In the genomic region with DNA sequence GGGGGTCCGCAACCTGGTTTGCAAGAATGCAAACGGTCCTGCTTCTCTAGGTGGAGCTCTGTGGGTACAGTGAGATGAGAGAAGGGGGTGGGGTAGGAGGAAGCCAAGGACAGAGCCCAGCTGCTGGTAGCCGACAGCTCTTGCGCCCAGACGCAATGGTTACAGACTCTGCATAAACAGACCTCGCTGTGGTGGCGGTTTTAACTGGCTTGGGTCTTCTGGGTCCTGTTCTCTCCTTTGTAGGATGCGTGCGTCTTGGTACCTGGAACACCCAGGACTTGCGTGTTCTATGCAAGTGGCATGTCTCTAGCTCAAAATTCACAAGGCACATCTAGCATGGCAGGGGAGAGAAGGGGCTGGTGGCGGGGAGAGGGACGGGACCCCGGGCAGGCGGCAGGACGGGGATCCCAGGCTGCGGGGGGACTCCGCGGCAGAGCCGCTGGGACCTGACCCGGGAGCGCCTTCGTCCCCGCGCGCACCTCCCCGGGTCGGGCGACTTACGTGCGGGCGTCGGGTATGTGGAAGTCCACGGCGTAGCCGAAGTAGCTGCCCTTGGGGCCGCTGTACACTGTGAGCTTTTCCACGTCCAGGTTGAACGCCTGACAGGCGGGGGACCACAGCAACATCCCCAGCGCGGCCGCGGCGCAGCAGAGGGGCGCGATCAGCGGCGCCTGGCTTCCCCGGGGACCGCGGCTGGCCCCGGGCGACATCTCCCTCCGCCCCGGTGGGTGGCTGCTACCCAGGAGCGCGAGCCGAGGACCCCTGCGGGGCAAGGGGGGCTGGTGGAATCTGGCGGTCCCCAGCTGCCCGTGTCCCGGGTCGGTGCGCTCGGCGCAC, we compare ENCODE assay signal across 10 cellular contexts. TPM values are rescaled to one million over a fixed set of nuclear protein-coding genes. Genes with fewer than 3 reads are reported as not detected.
DNase-seq lines count a peak whose midpoint lies in the region; ATAC-seq and TF ChIP-seq lines count a peak whose summit lies in the region.
"Had no signal": no experiment of that assay in that cellular context is flagged by ENCODE, and none has a peak within 500 bp of the region (broad histone marks: within the 10 kb centered on the region; RNA-seq: fewer than 3 reads in every experiment).

No MANE protein-coding gene starts in this region.

- H3K4me1 ChIP-seq in ES-I3 (ENCODE audit: insufficient read depth, low read length) (no peaks in the 10 kb centered on the region), right cardiac atrium (ENCODE audit: control insufficient read depth, insufficient read depth, low read length) (no peaks in the 10 kb centered on the region), psoas muscle (no peaks in the 10 kb centered on the region)

- H3K4me1 Mint-ChIP-seq in activated CD4-positive, alpha-beta memory T cell treated with anti-CD3 and anti-CD28 coated beads, Interleukin-2, amount 10 ng/mL, durations not matched to agents 7 days and 5 days, result peaks cover 4% of the 10 kb centered on the region
- H3K4me1 Mint-ChIP-seq in Calu3 (ENCODE audit: low read depth, unreplicated experiment), result no peaks in the 10 kb centered on the region
- H3K4me1 Mint-ChIP-seq in activated CD8-positive, alpha-beta memory T cell treated with anti-CD3 and anti-CD28 coated beads, Interleukin-2, amount 10 ng/mL, durations not matched to agents 7 days and 5 days, result no peaks in the 10 kb centered on the region
- H3K4me1 Mint-ChIP-seq: activated naive CD4-positive, alpha-beta T cell treated with anti-CD3 and anti-CD28 coated beads, Interleukin-2, amount 10 ng/mL, durations not matched to agents 7 days and 5 days had no signal

- no peak overlapping the region for H3K27ac Mint-ChIP-seq in activated CD4-positive, alpha-beta memory T cell treated with anti-CD3 and anti-CD28 coated beads, Interleukin-2, amount 10 ng/mL, durations not matched to agents 7 days and 5 days
- H3K27ac Mint-ChIP-seq in Calu3 (ENCODE audit: unreplicated experiment), result no peak overlapping the region
- no peak overlapping the region for H3K27ac Mint-ChIP-seq in activated CD8-positive, alpha-beta memory T cell treated with anti-CD3 and anti-CD28 coated beads, Interleukin-2, amount 10 ng/mL, durations not matched to agents 7 days and 5 days
- H3K27ac Mint-ChIP-seq: activated naive CD4-positive, alpha-beta T cell treated with anti-CD3 and anti-CD28 coated beads, Interleukin-2, amount 10 ng/mL, durations not matched to agents 7 days and 5 days; naive B cell had no signal

- H3K9me3 ChIP-seq in ES-I3 (ENCODE audit: control insufficient read depth, insufficient read depth, low read length) (no peaks in the 10 kb centered on the region), WERI-Rb-1 (ENCODE audit: severe bottlenecking) (no peaks in the 10 kb centered on the region), right cardiac atrium (ENCODE audit: control insufficient read depth, low read length) (no peaks in the 10 kb centered on the region), psoas muscle (no peaks in the 10 kb centered on the region)

- peak overlapping the region; percentile 48 for H3K4me3 ChIP-seq in WERI-Rb-1 (ENCODE audit: low read depth, low read length)
- H3K4me3 ChIP-seq in right cardiac atrium (ENCODE audit: low read length), result peak overlapping the region; percentile 77
- H3K4me3 ChIP-seq in psoas muscle, result peak overlapping the region; percentile 62

- intact Hi-C loops in right cardiac atrium (cut with DNase I) (loop anchor here in 3 of 4 donors (5.0 to 10.0 kb wide), 3 partner anchors 124 to 282 kb away; no protein-coding TSS in a partner anchor), psoas muscle (cut with DNase I) (loop anchor here in 1 of 2 donors (10.0 kb wide), 1 partner anchor 134 kb away; no protein-coding TSS in a partner anchor), Calu3 (cut with micrococcal nuclease; ENCODE audit: unreplicated experiment) (loop anchor here (10.0 kb wide), 1 partner anchor 254 kb away; no protein-coding TSS in a partner anchor)

- H3K27me3 ChIP-seq in WERI-Rb-1 (ENCODE audit: insufficient read depth, low read depth, severe bottlenecking) (no peaks in the 10 kb centered on the region), right cardiac atrium (ENCODE audit: control insufficient read depth, insufficient read depth) (no peaks in the 10 kb centered on the region), psoas muscle (ENCODE audit: insufficient read depth in 3 of 3, low read length in 2 of 3) (peaks cover 0 to 33% (median 0%) of the 10 kb centered on the region in 3 donors)

- TF ChIP-seq CTCF in WERI-Rb-1 (IDR thresholded peaks at IDR 0.05; ENCODE audit: low read depth, low read length) (no peak), psoas muscle (IDR thresholded peaks at IDR 0.05) (no peak), Calu3 (IDR thresholded peaks at IDR 0.05; ENCODE audit: unreplicated experiment) (no peak)

- peak; percentile 75 to 81 for ATAC-seq in right cardiac atrium
- ATAC-seq in psoas muscle, result peak in 2 of 4 donors; percentile 56 to 57
- ATAC-seq in activated CD8-positive, alpha-beta memory T cell treated with anti-CD3 and anti-CD28 coated beads, Interleukin-2, amount 10 ng/mL, durations not matched to agents 7 days and 5 days, result no peak

- H3K27ac ChIP-seq in WERI-Rb-1 (no peak overlapping the region), right cardiac atrium (ENCODE audit: low read length) (no peak overlapping the region), psoas muscle (no peak overlapping the region)

- CTCF ChIA-PET in activated CD4-positive, alpha-beta memory T cell treated with anti-CD3 and anti-CD28 coated beads, Interleukin-2, amount 10 ng/mL, durations not matched to agents 7 days and 5 days (lab: Charles Lee), result interaction anchor here (1.1 kb wide), 1 partner anchor 14 kb away, joined by 3 read pairs; no protein-coding TSS in a partner anchor
- CTCF ChIA-PET in Calu3 (lab: Charles Lee), result interaction anchor here (1.6 kb wide), 1 partner anchor 8 kb away, joined by 4 read pairs; no protein-coding TSS in a partner anchor
- CTCF ChIA-PET in activated CD8-positive, alpha-beta memory T cell treated with anti-CD3 and anti-CD28 coated beads, Interleukin-2, amount 10 ng/mL, durations not matched to agents 7 days and 5 days (lab: Charles Lee), result no interaction called here

- H3K36me3 Mint-ChIP-seq in activated CD4-positive, alpha-beta memory T cell treated with anti-CD3 and anti-CD28 coated beads, Interleukin-2, amount 10 ng/mL, durations not matched to agents 7 days and 5 days (ENCODE audit: low read depth), result no peaks in the 10 kb centered on the region
- no peaks in the 10 kb centered on the region for H3K36me3 Mint-ChIP-seq in Calu3 (ENCODE audit: insufficient read depth, unreplicated experiment)
- H3K36me3 Mint-ChIP-seq in activated CD8-positive, alpha-beta memory T cell treated with anti-CD3 and anti-CD28 coated beads, Interleukin-2, amount 10 ng/mL, durations not matched to agents 7 days and 5 days, result no peaks in the 10 kb centered on the region
- H3K36me3 Mint-ChIP-seq: activated naive CD4-positive, alpha-beta T cell treated with anti-CD3 and anti-CD28 coated beads, Interleukin-2, amount 10 ng/mL, durations not matched to agents 7 days and 5 days had no signal

- WGBS in right cardiac atrium, result under 1% methylated on average over 66 of the region's 66 CpGs
- WGBS in psoas muscle, 3 donors, result 0 to 1% (median 1%) methylated on average over 39 to 66 of the region's 66 CpGs

- DNase-seq in WERI-Rb-1 (peak; percentile 34), right cardiac atrium (peak in 1 of 3 donors; percentile 59), psoas muscle (no peak), Calu3 (no peak), NCI-H774 (lab: John Stamatoyannopoulos, UW) (no peak)
- no peak for DNase-seq in activated CD4-positive, alpha-beta memory T cell treated with anti-CD3 and anti-CD28 coated beads, Interleukin-2, amount 10 ng/mL, durations not matched to agents 7 days and 5 days
- DNase-seq in activated CD8-positive, alpha-beta memory T cell treated with anti-CD3 and anti-CD28 coated beads, Interleukin-2, amount 10 ng/mL, durations not matched to agents 7 days and 5 days, result no peak
- DNase-seq: activated naive CD4-positive, alpha-beta T cell treated with anti-CD3 and anti-CD28 coated beads, Interleukin-2, amount 10 ng/mL, durations not matched to agents 7 days and 5 days; naive B cell had no signal

- BruUV-seq in Calu3 (replicated peaks; lab: Mats Ljungman, UMichigan), result no TSS peak

- no peaks in the 10 kb centered on the region for H3K9me3 Mint-ChIP-seq in activated CD4-positive, alpha-beta memory T cell treated with anti-CD3 and anti-CD28 coated beads, Interleukin-2, amount 10 ng/mL, durations not matched to agents 7 days and 5 days
- no peaks in the 10 kb centered on the region for H3K9me3 Mint-ChIP-seq in Calu3 (ENCODE audit: low read depth, unreplicated experiment)
- H3K9me3 Mint-ChIP-seq in activated CD8-positive, alpha-beta memory T cell treated with anti-CD3 and anti-CD28 coated beads, Interleukin-2, amount 10 ng/mL, durations not matched to agents 7 days and 5 days (ENCODE audit: low read depth), result no peaks in the 10 kb centered on the region
- H3K9me3 Mint-ChIP-seq: activated naive CD4-positive, alpha-beta T cell treated with anti-CD3 and anti-CD28 coated beads, Interleukin-2, amount 10 ng/mL, durations not matched to agents 7 days and 5 days; naive B cell had no signal

- peaks cover 59% of the 10 kb centered on the region for H3K27me3 Mint-ChIP-seq in activated CD4-positive, alpha-beta memory T cell treated with anti-CD3 and anti-CD28 coated beads, Interleukin-2, amount 10 ng/mL, durations not matched to agents 7 days and 5 days
- H3K27me3 Mint-ChIP-seq in Calu3 (ENCODE audit: unreplicated experiment), result peaks cover 46% of the 10 kb centered on the region
- peaks cover 53% of the 10 kb centered on the region for H3K27me3 Mint-ChIP-seq in activated CD8-positive, alpha-beta memory T cell treated with anti-CD3 and anti-CD28 coated beads, Interleukin-2, amount 10 ng/mL, durations not matched to agents 7 days and 5 days

- POLR2A ChIA-PET in activated CD4-positive, alpha-beta memory T cell treated with anti-CD3 and anti-CD28 coated beads, Interleukin-2, amount 10 ng/mL, durations not matched to agents 7 days and 5 days (lab: Charles Lee), result no interaction called here

- H3K4me3 Mint-ChIP-seq in activated CD4-positive, alpha-beta memory T cell treated with anti-CD3 and anti-CD28 coated beads, Interleukin-2, amount 10 ng/mL, durations not matched to agents 7 days and 5 days, result no peak overlapping the region
- no peak overlapping the region for H3K4me3 Mint-ChIP-seq in Calu3 (ENCODE audit: low read depth, unreplicated experiment)
- H3K4me3 Mint-ChIP-seq in activated CD8-positive, alpha-beta memory T cell treated with anti-CD3 and anti-CD28 coated beads, Interleukin-2, amount 10 ng/mL, durations not matched to agents 7 days and 5 days, result no peak overlapping the region
- H3K4me3 Mint-ChIP-seq: activated naive CD4-positive, alpha-beta T cell treated with anti-CD3 and anti-CD28 coated beads, Interleukin-2, amount 10 ng/mL, durations not matched to agents 7 days and 5 days had no signal

- H3K36me3 ChIP-seq in ES-I3 (ENCODE audit: insufficient read depth, low read length) (no peaks in the 10 kb centered on the region), WERI-Rb-1 (no peaks in the 10 kb centered on the region), psoas muscle (ENCODE audit: insufficient read depth in 1 of 2, low read depth in 1 of 2) (no peaks in the 10 kb centered on the region)

- H3K9ac ChIP-seq in ES-I3 (ENCODE audit: low read depth, low read length), result peak overlapping the region; percentile 60; the same call in 1 of the 2 replicates

RNA-seq across cellular contexts. Expression of a gene that starts 0.4 kb away (rescaled TPM):
- total RNA-seq in right cardiac atrium (1 to 10 TPM; 3.7 to 8.8 (median 5.6) TPM), psoas muscle (1 to 10 TPM in 3 of 4 donors, under 1 TPM in 1; 0.47 to 2.0 (median 1.4) TPM), Calu3 (2022) (not detected in 2 replicates)
- polyA plus RNA-seq in right cardiac atrium (5.5 TPM), psoas muscle (1 to 10 TPM; 1.0 to 5.0 (median 1.3) TPM)
- not detected for total RNA-seq in activated CD4-positive, alpha-beta memory T cell treated with anti-CD3 and anti-CD28 coated beads, Interleukin-2, amount 10 ng/mL, durations not matched to agents 7 days and 5 days
- total RNA-seq in activated CD8-positive, alpha-beta memory T cell treated with anti-CD3 and anti-CD28 coated beads, Interleukin-2, amount 10 ng/mL, durations not matched to agents 7 days and 5 days, result not detected
